ENCODE assay signal across 8 cellular contexts in the genomic region with DNA sequence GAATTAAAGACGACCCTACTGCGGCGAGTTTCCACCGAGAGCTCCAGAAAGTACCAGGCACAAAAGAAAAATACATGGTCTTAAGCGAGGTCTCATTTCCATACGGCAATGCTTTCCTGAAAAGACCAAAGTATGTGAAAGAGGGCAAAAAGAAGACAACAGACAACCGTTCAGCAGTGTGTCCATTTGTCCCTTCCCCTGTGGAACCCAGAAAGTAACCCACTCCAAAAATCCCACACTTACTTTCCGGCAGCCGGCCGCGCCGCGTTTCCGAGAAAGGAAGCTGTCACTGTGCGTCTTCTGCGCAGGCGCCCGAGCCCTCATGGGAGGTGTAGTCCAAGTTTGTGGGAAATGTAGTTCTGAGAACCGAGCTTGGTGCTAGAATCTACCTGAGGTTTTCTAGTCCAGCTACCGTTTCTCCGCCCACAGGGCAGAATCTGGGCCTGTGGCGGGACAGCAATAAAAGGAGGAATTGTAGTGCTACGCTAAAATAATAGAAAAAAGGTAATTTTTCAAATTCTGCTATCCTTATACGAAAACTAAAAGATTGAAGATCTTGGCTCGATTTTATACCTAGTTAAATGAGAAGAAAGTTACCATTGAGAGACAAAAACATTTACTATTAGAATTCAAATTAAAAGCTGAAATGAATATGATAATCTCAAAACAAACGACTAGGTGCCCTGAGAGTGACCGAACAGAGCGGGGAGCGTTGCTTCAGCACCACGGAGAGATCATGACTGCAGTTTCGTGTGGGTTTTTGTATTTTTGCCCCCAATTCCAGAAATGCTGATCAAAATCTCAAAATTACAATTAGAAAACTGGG. TPM values are rescaled to one million over a fixed set of nuclear protein-coding genes. Genes with fewer than 3 reads are reported as not detected.
A peak's percentile ranks its signal among the peaks of the same experiment; 100 is the strongest.
DNase-seq lines count a peak whose midpoint lies in the region; ATAC-seq and TF ChIP-seq lines count a peak whose summit lies in the region.

A gene with protein sequence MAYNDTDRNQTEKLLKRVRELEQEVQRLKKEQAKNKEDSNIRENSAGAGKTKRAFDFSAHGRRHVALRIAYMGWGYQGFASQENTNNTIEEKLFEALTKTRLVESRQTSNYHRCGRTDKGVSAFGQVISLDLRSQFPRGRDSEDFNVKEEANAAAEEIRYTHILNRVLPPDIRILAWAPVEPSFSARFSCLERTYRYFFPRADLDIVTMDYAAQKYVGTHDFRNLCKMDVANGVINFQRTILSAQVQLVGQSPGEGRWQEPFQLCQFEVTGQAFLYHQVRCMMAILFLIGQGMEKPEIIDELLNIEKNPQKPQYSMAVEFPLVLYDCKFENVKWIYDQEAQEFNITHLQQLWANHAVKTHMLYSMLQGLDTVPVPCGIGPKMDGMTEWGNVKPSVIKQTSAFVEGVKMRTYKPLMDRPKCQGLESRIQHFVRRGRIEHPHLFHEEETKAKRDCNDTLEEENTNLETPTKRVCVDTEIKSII (minus strand): TSS at position 280 of the 826 bp plus-strand sequence. CDS start 6,922 bp downstream, outside the sequence.

- no peak for TF ChIP-seq POLR2A in lower leg skin (IDR thresholded peaks at IDR 0.05)

- WGBS in lower leg skin, 2 donors, result 2% methylated on average over 31 of the region's 31 CpGs

- CTCF ChIA-PET in CD4-positive, alpha-beta T cell (lab: Charles Lee), result interaction anchor here (0.7 to 1.6 kb wide), 3 partner anchors 10 to 28 kb away, joined by 3 to 4 read pairs (median 3); no protein-coding TSS in a partner anchor
- CTCF ChIA-PET in activated CD4-positive, alpha-beta memory T cell treated with anti-CD3 and anti-CD28 coated beads, Interleukin-2, amount 10 ng/mL, durations not matched to agents 7 days and 5 days (lab: Charles Lee), result interaction anchor here (0.7 to 2.8 kb wide), 3 partner anchors 16 to 578 kb away, joined by 4 to 20 read pairs (median 4); a partner anchor contains a TSS

- intact Hi-C loops in CD4-positive, alpha-beta T cell (cut with DNase I, micrococcal nuclease), result loop anchor here (1.0 to 5.0 kb wide), 7 partner anchors 16 to 1276 kb away; a partner anchor contains a TSS
- intact Hi-C loops in lower leg skin (cut with DNase I; ENCODE audit: low total_unique reads), result no loop called here

- H3K27me3 Mint-ChIP-seq in CD4-positive, alpha-beta T cell, result peaks cover 41% of the 10 kb centered on the region
- H3K27me3 Mint-ChIP-seq in activated CD4-positive, alpha-beta memory T cell treated with anti-CD3 and anti-CD28 coated beads, Interleukin-2, amount 10 ng/mL, durations not matched to agents 7 days and 5 days, result peaks cover 33% of the 10 kb centered on the region

- peaks cover 28% of the 10 kb centered on the region for H3K36me3 Mint-ChIP-seq in CD4-positive, alpha-beta T cell (ENCODE audit: low read depth)
- peaks cover 27% of the 10 kb centered on the region for H3K36me3 Mint-ChIP-seq in activated CD4-positive, alpha-beta memory T cell treated with anti-CD3 and anti-CD28 coated beads, Interleukin-2, amount 10 ng/mL, durations not matched to agents 7 days and 5 days (ENCODE audit: low read depth)

- H3K9me3 Mint-ChIP-seq in CD4-positive, alpha-beta T cell, result no peaks in the 10 kb centered on the region
- H3K9me3 Mint-ChIP-seq in activated CD4-positive, alpha-beta memory T cell treated with anti-CD3 and anti-CD28 coated beads, Interleukin-2, amount 10 ng/mL, durations not matched to agents 7 days and 5 days, result no peaks in the 10 kb centered on the region

- peak; percentile 93 for ATAC-seq in CD4-positive, alpha-beta T cell (ENCODE audit: poor library complexity)
- ATAC-seq in GM19452 (IDR thresholded peaks at IDR 0.05; ENCODE audit: unreplicated experiment), result peak; percentile 98
- ATAC-seq in HG03575 (IDR thresholded peaks at IDR 0.05; ENCODE audit: extremely low read depth, insufficient number of reproducible peaks, low FRiP score, unreplicated experiment), result peak; percentile 73

- H3K4me1 Mint-ChIP-seq in CD4-positive, alpha-beta T cell (ENCODE audit: low read depth), result peaks cover 46% of the 10 kb centered on the region
- peaks cover 29% of the 10 kb centered on the region for H3K4me1 Mint-ChIP-seq in activated CD4-positive, alpha-beta memory T cell treated with anti-CD3 and anti-CD28 coated beads, Interleukin-2, amount 10 ng/mL, durations not matched to agents 7 days and 5 days

- peak within 1 kb of the TSS; percentile 88 for H3K27ac Mint-ChIP-seq in CD4-positive, alpha-beta T cell
- H3K27ac Mint-ChIP-seq in activated CD4-positive, alpha-beta memory T cell treated with anti-CD3 and anti-CD28 coated beads, Interleukin-2, amount 10 ng/mL, durations not matched to agents 7 days and 5 days, result peak within 1 kb of the TSS; percentile 85

- TF ChIP-seq CTCF in CD4-positive, alpha-beta T cell (IDR thresholded peaks at IDR 0.05), result no peak
- TF ChIP-seq CTCF in lower leg skin (IDR thresholded peaks at IDR 0.05), result no peak

- peak within 1 kb of the TSS; percentile 95 for H3K4me3 Mint-ChIP-seq in CD4-positive, alpha-beta T cell
- H3K4me3 Mint-ChIP-seq in activated CD4-positive, alpha-beta memory T cell treated with anti-CD3 and anti-CD28 coated beads, Interleukin-2, amount 10 ng/mL, durations not matched to agents 7 days and 5 days, result peak within 1 kb of the TSS; percentile 96

- peak within 1 kb of the TSS; percentile 55 for H3K27ac ChIP-seq in CD4-positive, alpha-beta T cell (ENCODE audit: low read depth, low read length)

- peaks cover 27% of the 10 kb centered on the region for H3K27me3 ChIP-seq in CD4-positive, alpha-beta T cell (ENCODE audit: control insufficient read depth, insufficient read depth, low read length)

- no peaks in the 10 kb centered on the region for H3K9me3 ChIP-seq in CD4-positive, alpha-beta T cell (ENCODE audit: control insufficient read depth, low read length)

- peak within 1 kb of the TSS; percentile 50 for H3K4me3 ChIP-seq in lower leg skin (ENCODE audit: low read depth, poor library complexity, severe bottlenecking)

- peak; percentile 75 to 86 (median 82) for DNase-seq in CD4-positive, alpha-beta T cell
- peak; percentile 63 for DNase-seq in NCI-H82 treated with DMSO at 0.1 percent for 48 hours (lab: John Stamatoyannopoulos, UW; ENCODE audit: unreplicated experiment)
- DNase-seq in activated CD4-positive, alpha-beta memory T cell treated with anti-CD3 and anti-CD28 coated beads, Interleukin-2, amount 10 ng/mL, durations not matched to agents 7 days and 5 days, result peak; percentile 89
- peak; percentile 90 for DNase-seq in ecto neural progenitor cell (ENCODE audit: low spot score)
- DNase-seq in lower leg skin (ENCODE audit: low spot score in 2 of 2), result peak; percentile 87 to 97
- peak; percentile 84 to 89 for DNase-seq in stimulated activated CD4-positive, alpha-beta T cell treated with anti-CD3 and anti-CD28 coated beads, Interleukin-4, amount 100 ng/mL, for 48 hours (ENCODE audit: low read depth in 2 of 2)

- POLR2A ChIA-PET in CD4-positive, alpha-beta T cell (lab: Charles Lee), result interaction anchor here (0.6 to 2.5 kb wide), 11 partner anchors 13 to 577 kb away, joined by 3 to 67 read pairs (median 6); a partner anchor contains a TSS
- POLR2A ChIA-PET in activated CD4-positive, alpha-beta memory T cell treated with anti-CD3 and anti-CD28 coated beads, Interleukin-2, amount 10 ng/mL, durations not matched to agents 7 days and 5 days (lab: Charles Lee), result interaction anchor here (0.7 to 2.9 kb wide), 11 partner anchors 11 to 453 kb away, joined by 3 to 68 read pairs (median 3); a partner anchor contains a TSS

RNA-seq across cellular contexts. Expression of the gene that starts here (rescaled TPM):
- total RNA-seq in CD4-positive, alpha-beta T cell, result 1 to 10 TPM; 6.0 to 7.3 TPM
- total RNA-seq in activated CD4-positive, alpha-beta memory T cell treated with anti-CD3 and anti-CD28 coated beads, Interleukin-2, amount 10 ng/mL, durations not matched to agents 7 days and 5 days, result 10 to 100 TPM in 1 of 2 experiments, 1 to 10 TPM in 1; 7.8 to 11.5 TPM
- total RNA-seq in lower leg skin, result 10 to 100 TPM in 1 of 4 donors, 1 to 10 TPM in 3; 6.6 to 11.2 (median 8.1) TPM

Comparison
In these comparisons a context has a peak if more than half of its experiments do, and no peak if none do; other contexts are left out.
1. Peak in every context shown above with its lines: DNase-seq, ATAC-seq, H3K4me3 ChIP-seq and H3K27ac ChIP-seq.